Comparison of ENCODE assay signal across 19 cellular contexts in the genomic region with DNA sequence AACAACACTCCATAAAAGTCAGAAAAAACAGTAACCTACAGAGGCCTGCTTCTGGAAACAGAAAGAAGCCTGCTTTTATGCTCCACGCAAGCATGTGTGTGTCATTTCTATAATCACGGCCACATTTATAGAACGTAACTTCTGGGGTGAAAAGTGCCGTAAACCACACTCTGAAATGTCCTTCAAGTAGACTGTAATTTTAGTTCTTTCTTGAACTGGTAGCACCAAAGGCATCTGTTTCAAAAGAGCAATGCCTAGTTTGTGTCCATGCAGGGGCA. TPM values are rescaled to one million over a fixed set of nuclear protein-coding genes. Genes with fewer than 3 reads are reported as not detected.
DNase-seq lines count a peak whose midpoint lies in the region; ATAC-seq lines count a peak whose summit lies in the region.
"Had no signal": no experiment of that assay in that cellular context is flagged by ENCODE, and none has a peak within 500 bp of the region (broad histone marks: within the 10 kb centered on the region; RNA-seq: fewer than 3 reads in every experiment).

No MANE protein-coding gene starts in this region.

- peaks cover 1% of the 10 kb centered on the region for H3K36me3 Mint-ChIP-seq in activated naive CD4-positive, alpha-beta T cell treated with anti-CD3 and anti-CD28 coated beads, Interleukin-2, amount 50 U/mL, for 24 hours
- H3K36me3 Mint-ChIP-seq in T-helper 1 cell treated with Interleukin-12 subunit alpha and Interleukin-12 subunit beta and Interleukin-4 antibody, amounts not matched to agents 30 μg/mL and 1 μg/mL, for 36 hours (ENCODE audit: low read depth) = peaks cover 6% of the 10 kb centered on the region
- no peaks in the 10 kb centered on the region for H3K36me3 Mint-ChIP-seq in activated naive CD8-positive, alpha-beta T cell treated with anti-CD3 and anti-CD28 coated beads for 36 hours

- peak overlapping the region; percentile 55 for H3K4me3 Mint-ChIP-seq in activated naive CD4-positive, alpha-beta T cell treated with anti-CD3 and anti-CD28 coated beads, Interleukin-2, amount 50 U/mL, for 24 hours
- H3K4me3 Mint-ChIP-seq in T-helper 1 cell treated with Interleukin-12 subunit alpha and Interleukin-12 subunit beta and Interleukin-4 antibody, amounts not matched to agents 30 μg/mL and 1 μg/mL, for 36 hours = no peak overlapping the region
- no peak overlapping the region for H3K4me3 Mint-ChIP-seq in activated naive CD8-positive, alpha-beta T cell treated with anti-CD3 and anti-CD28 coated beads for 36 hours

- no peak for ATAC-seq in GM21717 (IDR thresholded peaks at IDR 0.05; ENCODE audit: unreplicated experiment)
- ATAC-seq: gastroesophageal sphincter, left lobe of liver had no signal

- H3K9me3 Mint-ChIP-seq in activated naive CD4-positive, alpha-beta T cell treated with anti-CD3 and anti-CD28 coated beads, Interleukin-2, amount 50 U/mL, for 24 hours = no peaks in the 10 kb centered on the region
- no peaks in the 10 kb centered on the region for H3K9me3 Mint-ChIP-seq in T-helper 1 cell treated with Interleukin-12 subunit alpha and Interleukin-12 subunit beta and Interleukin-4 antibody, amounts not matched to agents 30 μg/mL and 1 μg/mL, for 36 hours
- H3K9me3 Mint-ChIP-seq in activated naive CD8-positive, alpha-beta T cell treated with anti-CD3 and anti-CD28 coated beads for 36 hours = no peaks in the 10 kb centered on the region

- no peaks in the 10 kb centered on the region for H3K27me3 Mint-ChIP-seq in activated naive CD4-positive, alpha-beta T cell treated with anti-CD3 and anti-CD28 coated beads, Interleukin-2, amount 50 U/mL, for 24 hours
- no peaks in the 10 kb centered on the region for H3K27me3 Mint-ChIP-seq in T-helper 1 cell treated with Interleukin-12 subunit alpha and Interleukin-12 subunit beta and Interleukin-4 antibody, amounts not matched to agents 30 μg/mL and 1 μg/mL, for 36 hours (ENCODE audit: low read depth)
- no peaks in the 10 kb centered on the region for H3K27me3 Mint-ChIP-seq in activated naive CD8-positive, alpha-beta T cell treated with anti-CD3 and anti-CD28 coated beads for 36 hours

- no peak for DNase-seq in activated naive CD4-positive, alpha-beta T cell treated with Interleukin-2 at 50 U/mL for 16 hours
- DNase-seq in activated naive CD8-positive, alpha-beta T cell treated with anti-CD3 and anti-CD28 coated beads for 36 hours = no peak
- DNase-seq in SW480 (ENCODE audit: low spot score) (no peak), NOMO-1 (lab: John Stamatoyannopoulos, UW; ENCODE audit: unreplicated experiment in 2 of 2) (no peak)
- DNase-seq: activated effector memory CD4-positive, alpha-beta T cell treated with anti-CD3 and anti-CD28 coated beads, Interleukin-2, amount 50 U/mL, for 16 hours; aorta; GF-D8; hypothalamus; mesendoderm; NCI-H526; SJCRH30; stimulated activated CD8-positive, alpha-beta memory T cell treated with anti-CD3 and anti-CD28 coated beads, Interleukin-4, amount 100 ng/mL, for 48 hours; substantia nigra; WERI-Rb-1 had no signal

- H3K27ac Mint-ChIP-seq in activated naive CD4-positive, alpha-beta T cell treated with anti-CD3 and anti-CD28 coated beads, Interleukin-2, amount 50 U/mL, for 24 hours = peak overlapping the region; percentile 90
- H3K27ac Mint-ChIP-seq in T-helper 1 cell treated with Interleukin-12 subunit alpha and Interleukin-12 subunit beta and Interleukin-4 antibody, amounts not matched to agents 30 μg/mL and 1 μg/mL, for 36 hours = peak overlapping the region; percentile 92
- H3K27ac Mint-ChIP-seq in activated naive CD8-positive, alpha-beta T cell treated with anti-CD3 and anti-CD28 coated beads for 36 hours = peak overlapping the region; percentile 72

- peaks cover 60% of the 10 kb centered on the region for H3K4me1 Mint-ChIP-seq in activated naive CD4-positive, alpha-beta T cell treated with anti-CD3 and anti-CD28 coated beads, Interleukin-2, amount 50 U/mL, for 24 hours
- peaks cover 20% of the 10 kb centered on the region for H3K4me1 Mint-ChIP-seq in T-helper 1 cell treated with Interleukin-12 subunit alpha and Interleukin-12 subunit beta and Interleukin-4 antibody, amounts not matched to agents 30 μg/mL and 1 μg/mL, for 36 hours (ENCODE audit: low read depth)
- peaks cover 29% of the 10 kb centered on the region for H3K4me1 Mint-ChIP-seq in activated naive CD8-positive, alpha-beta T cell treated with anti-CD3 and anti-CD28 coated beads for 36 hours

RNA-seq across cellular contexts. Expression of a gene that starts 19.5 kb away (rescaled TPM):
- total RNA-seq in activated naive CD8-positive, alpha-beta T cell treated with anti-CD3 and anti-CD28 coated beads for 36 hours = 10 to 100 TPM; 39.2 to 39.8 TPM
